19 cellular contexts compared by ENCODE assay signal in genomic region chr4:161829631-161830030, GRCh38.
"Had no signal": no experiment of that assay in that cellular context is flagged by ENCODE, and none has a peak within 500 bp of the region (broad histone marks: within the 10 kb centered on the region; RNA-seq: fewer than 3 reads in every experiment).

No MANE protein-coding gene starts in this region.

- H3K4me3 Mint-ChIP-seq: activated CD4-positive, alpha-beta T cell treated with anti-CD3 and anti-CD28 coated beads for 36 hours; activated CD8-positive, alpha-beta T cell treated with anti-CD3 and anti-CD28 coated beads for 36 hours; activated T-cell treated with anti-CD3 and anti-CD28 coated beads, Interleukin-2, amount 50 U/mL, for 4 hours; nephron progenitor cell; stimulated activated naive CD8-positive, alpha-beta T cell treated with anti-CD3 and anti-CD28 coated beads, Interleukin-15, Interleukin-2, amounts not matched to agents 100 ng/mL and 50 ng/mL, for 24 hours; type B pancreatic cell had no signal

- H3K27ac Mint-ChIP-seq: activated CD4-positive, alpha-beta T cell treated with anti-CD3 and anti-CD28 coated beads for 36 hours; activated CD8-positive, alpha-beta T cell treated with anti-CD3 and anti-CD28 coated beads for 36 hours; activated naive CD4-positive, alpha-beta T cell treated with anti-CD3 and anti-CD28 coated beads, Interleukin-2, amount 50 U/mL, for 72 hours; nephron progenitor cell; stimulated activated naive CD8-positive, alpha-beta T cell treated with anti-CD3 and anti-CD28 coated beads, Interleukin-15, Interleukin-2, amounts not matched to agents 100 ng/mL and 50 ng/mL, for 24 hours; type B pancreatic cell had no signal

- H3K36me3 Mint-ChIP-seq: activated naive CD4-positive, alpha-beta T cell treated with anti-CD3 and anti-CD28 coated beads, Interleukin-2, amount 50 U/mL, for 72 hours; type B pancreatic cell had no signal

- H3K27me3 ChIP-seq: gastrocnemius medialis, heart left ventricle, right lobe of liver, spleen, suprapubic skin had no signal

- H3K4me3 ChIP-seq: gastrocnemius medialis, heart left ventricle, lower lobe of right lung, psoas muscle, right lobe of liver, spleen, suprapubic skin had no signal

- H3K4me1 ChIP-seq: gastrocnemius medialis, heart left ventricle, lower lobe of right lung, psoas muscle, right lobe of liver, spleen, suprapubic skin had no signal

- H3K9me3 ChIP-seq: gastrocnemius medialis, lower lobe of right lung, psoas muscle, right lobe of liver, suprapubic skin had no signal

- ATAC-seq: activated CD4-positive, alpha-beta T cell treated with anti-CD3 and anti-CD28 coated beads for 36 hours; activated CD8-positive, alpha-beta T cell treated with anti-CD3 and anti-CD28 coated beads for 36 hours; activated naive CD4-positive, alpha-beta T cell treated with anti-CD3 and anti-CD28 coated beads, Interleukin-2, amount 50 U/mL, for 72 hours; activated T-cell treated with anti-CD3 and anti-CD28 coated beads, Interleukin-2, amount 50 U/mL, for 4 hours; gastrocnemius medialis; heart left ventricle; left colon; lower lobe of right lung; psoas muscle; right lobe of liver had no signal

- H3K9me3 Mint-ChIP-seq: stimulated activated naive CD8-positive, alpha-beta T cell treated with anti-CD3 and anti-CD28 coated beads, Interleukin-15, Interleukin-2, amounts not matched to agents 100 ng/mL and 50 ng/mL, for 24 hours; type B pancreatic cell had no signal

- H3K4me1 Mint-ChIP-seq: activated CD4-positive, alpha-beta T cell treated with anti-CD3 and anti-CD28 coated beads for 36 hours; nephron progenitor cell had no signal

- H3K27ac ChIP-seq: gastrocnemius medialis, heart left ventricle, lower lobe of right lung, psoas muscle, right lobe of liver, spleen, suprapubic skin had no signal

- H3K27me3 Mint-ChIP-seq: activated CD4-positive, alpha-beta T cell treated with anti-CD3 and anti-CD28 coated beads for 36 hours; activated CD8-positive, alpha-beta T cell treated with anti-CD3 and anti-CD28 coated beads for 36 hours; stimulated activated naive CD8-positive, alpha-beta T cell treated with anti-CD3 and anti-CD28 coated beads, Interleukin-15, Interleukin-2, amounts not matched to agents 100 ng/mL and 50 ng/mL, for 24 hours; type B pancreatic cell had no signal

- H3K36me3 ChIP-seq: gastrocnemius medialis, heart left ventricle, lower lobe of right lung, right lobe of liver, spleen, suprapubic skin had no signal

- DNase-seq: activated CD4-positive, alpha-beta T cell treated with anti-CD3 and anti-CD28 coated beads for 36 hours; activated CD8-positive, alpha-beta T cell treated with anti-CD3 and anti-CD28 coated beads for 36 hours; activated effector memory CD4-positive, alpha-beta T cell treated with anti-CD3 and anti-CD28 coated beads, Interleukin-2, amount 50 U/mL, for 16 hours; activated T-cell treated with anti-CD3 and anti-CD28 coated beads, Interleukin-2, amount 50 U/mL, for 4 hours; amniotic stem cell; cortex of kidney; effector CD4-positive, alpha-beta T cell; gastrocnemius medialis; heart left ventricle; left colon; lower lobe of right lung; nephron progenitor cell; psoas muscle; right lobe of liver; spleen had no signal
